ENCODE assay signal across 8 cellular contexts in genomic region chr7:128531955-128532478, GRCh38. TPM values are rescaled to one million over a fixed set of nuclear protein-coding genes. Genes with fewer than 3 reads are reported as not detected.
DNase-seq lines count a peak whose midpoint lies in the region; ATAC-seq and TF ChIP-seq lines count a peak whose summit lies in the region.
"Not testable (repeated sequence)": the region's sequence is repeated elsewhere in the genome, so short reads cannot be mapped to it uniquely, and the experiment has no call there.

No MANE protein-coding gene starts in this region.

- H3K79me2 ChIP-seq in OCI-LY3 (ENCODE audit: low read length): peaks cover 76% of the 10 kb centered on the region

- H3K4me2 ChIP-seq in OCI-LY3 (ENCODE audit: low read length): peak overlapping the region; percentile 65

- H3K4me3 ChIP-seq in OCI-LY3 (ENCODE audit: low read length) (peak overlapping the region; percentile 99), prostate gland (peak overlapping the region; percentile 81 to 89), tibial artery (peak overlapping the region; percentile 76 to 98)

- WGBS in prostate gland: under 1% methylated on average over 24 of the region's 35 CpGs

- H4K20me1 ChIP-seq in OCI-LY3 (ENCODE audit: insufficient read depth, low read length): not testable (repeated sequence)

- H3K27me3 ChIP-seq in OCI-LY3 (ENCODE audit: low read depth, low read length); prostate gland (replicated peaks; ENCODE audit: insufficient read depth); tibial artery: not testable (repeated sequence)

- H2AFZ ChIP-seq in OCI-LY3 (ENCODE audit: low read depth, low read length): not testable (repeated sequence)

- H3K36me3 ChIP-seq in ES-I3 (ENCODE audit: insufficient read depth, low read length); OCI-LY3 (replicated peaks; ENCODE audit: low read depth, low read length); prostate gland; tibial artery: not testable (repeated sequence)

- H3K4me1 ChIP-seq in ES-I3 (ENCODE audit: insufficient read depth, low read length); prostate gland (replicated peaks): not testable (repeated sequence)
- peaks cover 21% of the 10 kb centered on the region for H3K4me1 ChIP-seq in OCI-LY3 (ENCODE audit: low read length)
- peaks cover 0 to 49% (median 20%) of the 10 kb centered on the region in 4 donors for H3K4me1 ChIP-seq in tibial artery

- H3K27ac ChIP-seq in OCI-LY3 (ENCODE audit: low read length) (peak overlapping the region; percentile 87), prostate gland (peak overlapping the region; percentile 99), tibial artery (peak overlapping the region; percentile 92 to 100)

- peak; percentile 21 for ATAC-seq in HG03025 (IDR thresholded peaks at IDR 0.05; ENCODE audit: low FRiP score, unreplicated experiment)

- not testable (repeated sequence) for H3K9me3 ChIP-seq in ES-I3 (ENCODE audit: control insufficient read depth, insufficient read depth, low read length); OCI-LY3 (ENCODE audit: insufficient read depth, low read length); prostate gland; tibial artery

- intact Hi-C loops in prostate gland (cut with DNase I); tibial artery (cut with DNase I; ENCODE audit: low total_unique reads): not testable (repeated sequence)

- not testable (repeated sequence) for TF ChIP-seq CTCF in OCI-LY3 (IDR thresholded peaks at IDR 0.05; ENCODE audit: low read depth, low read length); prostate gland (IDR thresholded peaks at IDR 0.05); tibial artery (IDR thresholded peaks at IDR 0.05)

- TF ChIP-seq POLR2A in prostate gland (IDR thresholded peaks at IDR 0.05): not testable (repeated sequence)

- DNase-seq in activated T-cell treated with anti-CD3 and anti-CD28 coated beads for 1 hour (ENCODE audit: low read depth): peak; percentile 12
- DNase-seq in dermis blood vessel endothelial cell: peak; percentile 52
- DNase-seq in inferior parietal cortex (ENCODE audit: extremely low spot score): peak; percentile 14
- peak; percentile 13 for DNase-seq in prostate gland (ENCODE audit: low spot score)
- peak; percentile 45 to 76 for DNase-seq in tibial artery

- peak overlapping the region; percentile 67 for H3K9ac ChIP-seq in ES-I3 (ENCODE audit: low read depth, low read length)
- H3K9ac ChIP-seq in OCI-LY3 (ENCODE audit: low read length): peak overlapping the region; percentile 97

RNA-seq across cellular contexts. Expression of gene METTL2B, which starts 55.5 kb away (rescaled TPM):
- total RNA-seq in dermis blood vessel endothelial cell (27.7 and 29.7 TPM in 2 replicates), prostate gland (10 to 100 TPM; 16.2 to 28.9 TPM)

Comparison
In these comparisons a context has a peak if more than half of its experiments do, and no peak if none do; other contexts are left out.
1. Peak in every context shown above with its lines: DNase-seq, ATAC-seq, H3K4me3 ChIP-seq and H3K27ac ChIP-seq.